8 cellular contexts compared by ENCODE assay signal in the genomic region with DNA sequence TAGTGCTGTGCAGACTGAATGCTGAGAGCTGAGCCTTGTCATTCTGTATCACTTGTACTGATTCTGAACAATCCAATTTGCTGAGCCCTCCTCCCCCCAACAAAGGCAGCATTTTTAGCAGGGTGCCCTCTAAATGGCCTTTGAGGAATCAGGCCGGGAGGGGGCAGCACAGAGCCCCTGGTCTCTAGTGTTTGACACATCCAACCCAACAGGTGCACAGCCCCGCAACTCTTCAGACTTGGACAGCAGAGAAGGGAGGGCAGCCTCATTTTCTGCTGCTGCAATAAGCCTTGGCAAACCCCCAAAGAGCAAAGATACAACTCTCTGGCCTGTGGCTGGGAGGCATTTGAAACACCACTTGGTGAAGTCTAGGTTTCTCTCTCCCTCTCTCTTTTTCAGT. TPM values are rescaled to one million over a fixed set of nuclear protein-coding genes. Genes with fewer than 3 reads are reported as not detected.
DNase-seq lines count a peak whose midpoint lies in the region; ATAC-seq, FAIRE-seq and TF ChIP-seq lines count a peak whose summit lies in the region.

No MANE protein-coding gene starts in this region.

- H3K27ac ChIP-seq in H1 (ENCODE audit: low read depth, low read length), result no peak overlapping the region

- intact Hi-C loops in Right ventricle myocardium inferior (cut with DNase I), result loop anchor here (10.0 kb wide), 1 partner anchor 99 kb away; the partner anchor contains the start of gene LAMP2
- intact Hi-C loops in cardiac septum (cut with DNase I), result no loop called here

- no peak overlapping the region for H3K4ac ChIP-seq in H1 (replicated peaks; ENCODE audit: insufficient read length, low read depth, low read length)

- H2BK15ac ChIP-seq in H1 (ENCODE audit: low read length), result no peak overlapping the region

- no peak overlapping the region for H3K56ac ChIP-seq in H1 (replicated peaks; ENCODE audit: insufficient read length, low read depth, low read length)

- no peak for TF ChIP-seq POLR2A in H1 (IDR thresholded peaks at IDR 0.05; ENCODE audit: control extremely low read depth in 1 of 2, low read depth in 2 of 2, low read length in 2 of 2)

- H2BK20ac ChIP-seq in H1 (ENCODE audit: low read length), result no peak overlapping the region

- H3K9me3 ChIP-seq in H1 (ENCODE audit: insufficient read depth in 2 of 2, low read depth in 1 of 2, low read length in 1 of 2), result no peaks in the 10 kb centered on the region

- no peak overlapping the region for H3K23ac ChIP-seq in H1 (ENCODE audit: insufficient read length)

- H3K4me2 ChIP-seq in H1 (ENCODE audit: insufficient read depth in 1 of 2, low read depth in 2 of 2, low read length in 2 of 2), result no peak overlapping the region

- TF ChIP-seq EP300 in H1 (IDR thresholded peaks at IDR 0.05; ENCODE audit: borderline replicate concordance in 1 of 2, low read depth in 2 of 2, low read length in 2 of 2), result no peak

- no peaks in the 10 kb centered on the region for H3K79me2 ChIP-seq in H1 (ENCODE audit: control insufficient read depth in 1 of 2, insufficient read depth in 2 of 2, low read length in 2 of 2)

- no peak overlapping the region for H3K4me3 Mint-ChIP-seq in nephron progenitor cell

- no peaks in the 10 kb centered on the region for H3K79me1 ChIP-seq in H1 (ENCODE audit: low read depth, low read length)

- H3K14ac ChIP-seq in H1 (ENCODE audit: insufficient read length), result no peak overlapping the region

- no peaks in the 10 kb centered on the region for H3K4me1 ChIP-seq in H1 (replicated peaks in 1 of 4; ENCODE audit: control insufficient read depth in 3 of 4, insufficient read depth in 4 of 4, low read length in 3 of 4)

- H3K4me1 Mint-ChIP-seq in nephron progenitor cell, result peaks cover 8% of the 10 kb centered on the region

- H3K36me3 Mint-ChIP-seq in nephron progenitor cell (ENCODE audit: low read depth), result no peaks in the 10 kb centered on the region

- FAIRE-seq in H1 (lab: Jason Lieb, UNC), result peak; percentile 36
- no peak for FAIRE-seq in urothelium cell line (lab: Jason Lieb, UNC)

- H3K4me3 ChIP-seq in Jurkat, Clone E6-1 (ENCODE audit: low read length), result no peak overlapping the region
- no peak overlapping the region for H3K4me3 ChIP-seq in H1 (ENCODE audit: extremely low read depth in 1 of 4, insufficient read depth in 2 of 4, low read depth in 3 of 4, low read length in 4 of 4)

- H3K9me3 Mint-ChIP-seq in nephron progenitor cell, result peaks cover 31% of the 10 kb centered on the region

- no peaks in the 10 kb centered on the region for H3K27me3 ChIP-seq in H1 (replicated peaks in 1 of 4; ENCODE audit: control insufficient read depth in 3 of 4, extremely low read depth in 1 of 4, insufficient read depth in 3 of 4, low read length in 3 of 4)

- no peak overlapping the region for H3K27ac Mint-ChIP-seq in nephron progenitor cell

- H4K20me1 ChIP-seq in H1 (replicated peaks in 1 of 2; ENCODE audit: control insufficient read depth in 1 of 2, insufficient read depth in 2 of 2, low read length in 2 of 2), result no peaks in the 10 kb centered on the region

- no peak overlapping the region for H3K9ac ChIP-seq in H1 (replicated peaks in 1 of 4; ENCODE audit: extremely low read depth in 1 of 4, low read depth in 3 of 4, low read length in 3 of 4)

- 14% methylated on average over 1 of the region's 2 CpGs; no CpG with 5 or more reads in 1 of the 2 experiments for WGBS in H1 (ENCODE audit: extremely low coverage in 1 of 2, insufficient coverage in 1 of 2, insufficient read length in 1 of 2, insufficient replicate concordance in 2 of 2, low coverage in 1 of 2, low lambda C conversion rate in 2 of 2, missing lambda C conversion rate in 1 of 2), 2 experiments

- TF ChIP-seq CTCF in H1 (IDR thresholded peaks at IDR 0.05; ENCODE audit: control extremely low read depth in 1 of 3, insufficient read depth in 1 of 3, low read depth in 1 of 3, low read length in 3 of 3) (peak; percentile 43 to 63 (median 63)), nephron progenitor cell (IDR thresholded peaks at IDR 0.05) (peak; percentile 17), omental fat pad (IDR thresholded peaks at IDR 0.05) (no peak)

- ATAC-seq in Right ventricle myocardium inferior (peak; percentile 26), omental fat pad (ENCODE audit: low FRiP score) (no peak)

- peaks cover 10% of the 10 kb centered on the region for H3K27me3 Mint-ChIP-seq in nephron progenitor cell (ENCODE audit: low read depth, poor library complexity)

- H4K8ac ChIP-seq in H1 (ENCODE audit: extremely low read depth, insufficient read depth, low read length), result no peak overlapping the region

- no peak overlapping the region for H2AFZ ChIP-seq in H1 (ENCODE audit: low read length)

- POLR2A ChIA-PET in H1 (lab: Charles Lee; ENCODE audit: partially characterized antibody), result interaction anchor here (1.4 kb wide), 1 partner anchor 103 kb away, joined by 3 read pairs; no protein-coding TSS in a partner anchor

- CTCF ChIA-PET in H1 (lab: Charles Lee; ENCODE audit: partially characterized antibody), result interaction anchor here (0.7 to 2.9 kb wide), 22 partner anchors 8 to 100 kb away, joined by 3 to 15 read pairs (median 4); no protein-coding TSS in a partner anchor

- H2BK12ac ChIP-seq in H1 (ENCODE audit: low read depth, low read length), result no peak overlapping the region

- no peak overlapping the region for H3K18ac ChIP-seq in H1 (ENCODE audit: extremely low read depth, low read length)

- no peak overlapping the region for H2BK5ac ChIP-seq in H1 (ENCODE audit: low read depth, low read length)

- H3K23me2 ChIP-seq in H1 (ENCODE audit: low read depth, low read length), result no peaks in the 10 kb centered on the region

- H4K91ac ChIP-seq in H1 (replicated peaks; ENCODE audit: insufficient read length, low read length), result no peak overlapping the region

- peak; percentile 61 for DNase-seq in Right ventricle myocardium inferior (ENCODE audit: missing footprints)
- no peak for DNase-seq in cardiac septum (ENCODE audit: low spot score)
- peak; percentile 34 for DNase-seq in Jurkat, Clone E6-1 (ENCODE audit: low read depth, low spot score)
- peak; percentile 23 to 28 for DNase-seq in activated CD4-positive, alpha-beta T cell treated with anti-CD3 and anti-CD28 coated beads for 24 hours (ENCODE audit: low read depth in 2 of 2)
- peak in 1 of 2 experiments; percentile 81 for DNase-seq in H1 (ENCODE audit: low read depth in 1 of 2, low spot score in 2 of 2)
- DNase-seq in nephron progenitor cell, result peak; percentile 33
- DNase-seq in urothelium cell line (ENCODE audit: low spot score), result peak; percentile 5
- no peak for DNase-seq in omental fat pad (ENCODE audit: low spot score)

- H2AK5ac ChIP-seq in H1 (ENCODE audit: low read depth, low read length), result no peak overlapping the region

- no peaks in the 10 kb centered on the region for H3K36me3 ChIP-seq in H1 (ENCODE audit: control insufficient read depth in 2 of 4, insufficient read depth in 4 of 4, low read length in 3 of 4)

- peak; percentile 42 to 49 for TF ChIP-seq RAD21 in H1 (IDR thresholded peaks at IDR 0.05 in 1 of 2, conservative IDR thresholded peaks at IDR 0.05 in 1 of 2; ENCODE audit: low read depth in 2 of 2, low read length in 2 of 2)

- H2BK120ac ChIP-seq in H1 (replicated peaks; ENCODE audit: low read depth, low read length), result no peak overlapping the region

- no peak overlapping the region for H4K5ac ChIP-seq in H1 (ENCODE audit: insufficient read length, low read depth, low read length)

TF ChIP-seq in H1, 55 proteins besides CTCF, POLR2A, EP300 and RAD21:
- TF ChIP-seq EGR1 (IDR thresholded peaks at IDR 0.05; ENCODE audit: borderline replicate concordance, low read depth, low read length) (no peak), SP1 (IDR thresholded peaks at IDR 0.05; ENCODE audit: low read depth, low read length) (no peak), SIRT6 (IDR thresholded peaks at IDR 0.05; ENCODE audit: low read length) (no peak), CREB1 (IDR thresholded peaks at IDR 0.05) (no peak), USF2 (IDR thresholded peaks at IDR 0.05; ENCODE audit: low read length) (no peak)

RNA-seq across cellular contexts. Expression of gene ATP1B4, which starts 3.4 kb away (rescaled TPM):
- total RNA-seq in Right ventricle myocardium inferior (not detected), cardiac septum (16.9 TPM), omental fat pad (not detected)
- not detected for polyA plus RNA-seq in Jurkat, Clone E6-1 (2012; ENCODE audit: insufficient read depth, insufficient read length)
- not detected in 2 replicates for total RNA-seq in H1 (2021; fragmentation: NEBNext Ultra II Directional; extraction: Animal tissue kit (Norgen Biotek cat#: 25700))
- polyA plus RNA-seq in H1 (2011; rRNA removed), result not detected in 2 replicates
- polyA plus RNA-seq in H1 (2011; cell fraction: cytosol; rRNA removed), result not detected
- not detected for polyA plus RNA-seq in H1 (2011; cell fraction: nucleus; rRNA removed)
- not detected in 4 replicates for polyA plus RNA-seq in H1 (2012, experiment 1 of 2)
- not detected for polyA plus RNA-seq in H1 (2012, experiment 2 of 2)
- not detected for polyA plus RNA-seq in H1 (2013, experiment 1 of 2)
- not detected for polyA plus RNA-seq in H1 (2013, experiment 2 of 2)
- polyA minus RNA-seq in H1 (2011; rRNA and poly(A)+ RNA removed), result not detected in 2 replicates
- polyA minus RNA-seq in H1 (2011; cell fraction: cytosol; rRNA and poly(A)+ RNA removed), result not detected
- not detected for polyA minus RNA-seq in H1 (2011; cell fraction: nucleus; rRNA and poly(A)+ RNA removed)

RNA-seq across cellular contexts. Expression of gene TMEM255A, which starts 54.1 kb away (rescaled TPM):
- total RNA-seq in Right ventricle myocardium inferior (0.97 TPM), cardiac septum (0.48 TPM), omental fat pad (10 to 100 TPM in 1 of 4 donors, 1 to 10 TPM in 3; 1.1 to 12.0 (median 4.8) TPM)
- polyA plus RNA-seq in Jurkat, Clone E6-1 (2012; ENCODE audit: insufficient read depth, insufficient read length), result not detected
- total RNA-seq in H1 (2021; fragmentation: NEBNext Ultra II Directional; extraction: Animal tissue kit (Norgen Biotek cat#: 25700)), result 0.23 and 0.73 TPM in 2 replicates
- 1.1 and 2.3 TPM in 2 replicates for polyA plus RNA-seq in H1 (2011; rRNA removed)
- 1.3 TPM for polyA plus RNA-seq in H1 (2011; cell fraction: cytosol; rRNA removed)
- polyA plus RNA-seq in H1 (2011; cell fraction: nucleus; rRNA removed), result 0.63 TPM
- polyA plus RNA-seq in H1 (2012, experiment 1 of 2), result 0.87 to 2.3 TPM (median 1.4 TPM) in 4 replicates
- 0.16 TPM for polyA plus RNA-seq in H1 (2012, experiment 2 of 2)
- polyA plus RNA-seq in H1 (2013, experiment 1 of 2), result 0.14 TPM
- 0.06 TPM for polyA plus RNA-seq in H1 (2013, experiment 2 of 2)
- 2.4 and 2.9 TPM in 2 replicates for polyA minus RNA-seq in H1 (2011; rRNA and poly(A)+ RNA removed)
- 0.88 TPM for polyA minus RNA-seq in H1 (2011; cell fraction: cytosol; rRNA and poly(A)+ RNA removed)
- polyA minus RNA-seq in H1 (2011; cell fraction: nucleus; rRNA and poly(A)+ RNA removed), result 0.60 TPM

Comparison
In these comparisons a context has a peak if more than half of its experiments do, and no peak if none do; other contexts are left out.
1. DNase-seq: peak in Right ventricle myocardium inferior (single experiment), Jurkat, Clone E6-1 (single experiment), activated CD4-positive, alpha-beta T cell treated with anti-CD3 and anti-CD28 coated beads for 24 hours (2 of 2), nephron progenitor cell (single experiment) and urothelium cell line (single experiment); none in cardiac septum (single experiment) and omental fat pad (single experiment).
2. RNA of gene ATP1B4, which starts 3.4 kb away (total RNA-seq): 16.9 TPM in cardiac septum (single experiment); not detected in Right ventricle myocardium inferior (single experiment), not detected in H1 and not detected in omental fat pad; every median in the first group is over 10 times any median in the second.
3. CTCF ChIP-seq: peak in H1 (3 of 3) and nephron progenitor cell (single experiment); none in omental fat pad (0 of 3).